Comparison of ENCODE assay signal across 10 cellular contexts in genomic region chr10:13414855-13415254, GRCh38.
A peak's percentile ranks its signal among the peaks of the same experiment; 100 is the strongest.
DNase-seq lines count a peak whose midpoint lies in the region; ATAC-seq and TF ChIP-seq lines count a peak whose summit lies in the region.
"Had no signal": no experiment of that assay in that cellular context is flagged by ENCODE, and none has a peak within 500 bp of the region (broad histone marks: within the 10 kb centered on the region; RNA-seq: fewer than 3 reads in every experiment).

No MANE protein-coding gene starts in this region.

- H3K27ac ChIP-seq in Panc1 (ENCODE audit: low read length) (no peak overlapping the region), upper lobe of right lung (no peak overlapping the region)

- H3K9me3 ChIP-seq in Panc1 (ENCODE audit: control insufficient read depth, insufficient read depth, low read depth, low read length): no peaks in the 10 kb centered on the region
- no peaks in the 10 kb centered on the region for H3K9me3 ChIP-seq in upper lobe of right lung

- H3K4me3 ChIP-seq in Panc1 (ENCODE audit: low read depth in 2 of 2, low read length in 2 of 2) (no peak overlapping the region), fibroblast of pulmonary artery (replicated peaks; ENCODE audit: low read depth, low read length) (no peak overlapping the region), upper lobe of right lung (no peak overlapping the region)
- H3K4me3 ChIP-seq: smooth muscle cell had no signal

- in situ Hi-C loops in Panc1 (cut with HindIII; ENCODE audit: low pct_unique_long_range_greater_than_20kb, low sequenced_read_pairs): no loop called here

- no peaks in the 10 kb centered on the region for H3K36me3 ChIP-seq in Panc1 (ENCODE audit: control insufficient read depth, insufficient read depth, low read length)
- no peaks in the 10 kb centered on the region for H3K36me3 ChIP-seq in upper lobe of right lung

- CTCF ChIA-PET in Panc1 (lab: Charles Lee): interaction anchor here (1.0 kb wide), 1 partner anchor 25 kb away, joined by 3 read pairs; no protein-coding TSS in a partner anchor

- TF ChIP-seq CTCF in Panc1 (IDR thresholded peaks at IDR 0.05) (peak; percentile 55), fibroblast of pulmonary artery (IDR thresholded peaks at IDR 0.05; ENCODE audit: low read length, missing control alignments) (peak; percentile 37), upper lobe of right lung (IDR thresholded peaks at IDR 0.05) (peak; percentile 12)

- H3K27me3 ChIP-seq in Panc1 (ENCODE audit: control insufficient read depth, insufficient read depth, low read length): no peaks in the 10 kb centered on the region
- H3K27me3 ChIP-seq in upper lobe of right lung: peaks cover 2% of the 10 kb centered on the region

- intact Hi-C loops in Panc1 (cut with micrococcal nuclease; ENCODE audit: unreplicated experiment): no loop called here
- intact Hi-C loops in upper lobe of right lung (cut with DNase I): no loop called here

- no TSS peak for BruUV-seq in Panc1 (replicated peaks; lab: Mats Ljungman, UMichigan)

- POLR2A ChIA-PET in Panc1 (lab: Charles Lee): no interaction called here

- ATAC-seq in Panc1 (peak; percentile 70), upper lobe of right lung (peak; percentile 25), HG03565 (IDR thresholded peaks at IDR 0.05; ENCODE audit: unreplicated experiment) (no peak), GM18873 (IDR thresholded peaks at IDR 0.05; ENCODE audit: low FRiP score, unreplicated experiment) (no peak)

- peak; percentile 51 for DNase-seq in activated effector memory CD4-positive, alpha-beta T cell treated with anti-CD3 and anti-CD28 coated beads, Interleukin-2, amount 50 U/mL, for 16 hours
- no peak for DNase-seq in activated effector memory CD4-positive, alpha-beta T cell treated with Interleukin-2 at 50 U/mL for 16 hours
- DNase-seq in Panc1 (ENCODE audit: low read depth, low spot score): no peak
- DNase-seq in fibroblast of pulmonary artery (ENCODE audit: low read depth): peak; percentile 16
- DNase-seq in upper lobe of right lung: no peak
- no peak for DNase-seq in NCI-H774 (lab: John Stamatoyannopoulos, UW)
- DNase-seq: activated CD4-positive, alpha-beta T cell treated with anti-CD3 and anti-CD28 coated beads for 1 hour had no signal

- no peaks in the 10 kb centered on the region for H3K4me1 ChIP-seq in Panc1 (ENCODE audit: control insufficient read depth, insufficient read depth, low read length)
- no peaks in the 10 kb centered on the region for H3K4me1 ChIP-seq in upper lobe of right lung

Comparison
In these comparisons a context has a peak if more than half of its experiments do, and no peak if none do; other contexts are left out.
1. DNase-seq: peak in activated effector memory CD4-positive, alpha-beta T cell treated with anti-CD3 and anti-CD28 coated beads, Interleukin-2, amount 50 U/mL, for 16 hours (single experiment) and fibroblast of pulmonary artery (single experiment); none in activated effector memory CD4-positive, alpha-beta T cell treated with Interleukin-2 at 50 U/mL for 16 hours (single experiment), Panc1 (single experiment), upper lobe of right lung (single experiment) and NCI-H774 (single experiment).
2. ATAC-seq: peak in Panc1 (single experiment) and upper lobe of right lung (single experiment); none in HG03565 (single experiment) and GM18873 (single experiment).
3. Peak in every context shown above with its lines, with median percentiles within 50 percentile points of each other: CTCF ChIP-seq.